Comparison of ENCODE assay signal across 6 cellular contexts in the genomic region with DNA sequence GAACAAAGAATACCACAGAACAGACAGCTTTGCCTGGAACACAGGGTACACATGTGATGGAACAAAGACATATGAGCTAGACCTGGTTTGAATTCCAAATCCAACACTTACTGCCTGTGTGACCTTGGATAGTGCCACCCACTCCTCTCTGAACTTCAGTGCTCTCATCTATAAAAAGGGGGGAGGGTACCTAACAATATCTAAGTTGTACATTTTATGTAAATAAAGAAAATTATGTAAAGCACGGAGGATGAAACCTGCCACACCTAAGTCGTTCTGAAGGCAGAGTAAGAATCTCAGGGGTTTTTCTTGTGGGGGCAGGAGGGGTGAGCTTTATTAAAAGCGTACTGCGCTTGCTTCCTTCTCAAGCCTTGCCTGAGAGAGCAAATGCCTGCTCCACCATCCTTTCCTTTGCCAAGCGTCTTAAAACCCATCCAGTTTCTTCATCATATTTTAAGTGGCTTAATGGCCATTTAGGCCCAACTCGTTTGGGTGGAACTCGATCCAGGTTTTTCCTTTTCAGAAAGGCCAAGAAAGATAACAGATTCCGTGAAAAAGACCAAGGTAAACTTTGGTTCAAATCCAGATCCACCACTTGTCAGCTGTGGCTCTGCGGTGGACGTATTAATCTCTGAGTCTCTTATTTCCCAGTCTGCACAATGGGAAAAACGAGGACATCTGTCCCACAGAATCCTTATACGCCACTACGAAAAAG. TPM values are rescaled to one million over a fixed set of nuclear protein-coding genes. Genes with fewer than 3 reads are reported as not detected.
A peak's percentile ranks its signal among the peaks of the same experiment; 100 is the strongest.
DNase-seq lines count a peak whose midpoint lies in the region; ATAC-seq and TF ChIP-seq lines count a peak whose summit lies in the region.

No MANE protein-coding gene starts in this region.

- H3K4me3 ChIP-seq in GM08714 (ENCODE audit: low read length), result peak overlapping the region; percentile 85
- H3K4me3 ChIP-seq in lung, result peak overlapping the region; percentile 93

- CTCF ChIA-PET in activated CD8-positive, alpha-beta T cell treated with anti-CD3 and anti-CD28 coated beads for 36 hours (lab: Charles Lee), result interaction anchor here (1.0 to 4.8 kb wide), 8 partner anchors 10 to 139 kb away, joined by 3 to 29 read pairs (median 18); no protein-coding TSS in a partner anchor

- H3K27me3 ChIP-seq in lung (ENCODE audit: control insufficient read depth, insufficient read depth), result no peaks in the 10 kb centered on the region

- peaks cover 6 to 13% of the 10 kb centered on the region in 2 donors for H3K36me3 ChIP-seq in lung (ENCODE audit: control insufficient read depth in 2 of 2, insufficient read depth in 2 of 2, low read length in 2 of 2)

- peak overlapping the region; percentile 99 for H3K27ac Mint-ChIP-seq in activated CD8-positive, alpha-beta T cell treated with anti-CD3 and anti-CD28 coated beads for 36 hours

- H3K4me3 Mint-ChIP-seq in activated CD8-positive, alpha-beta T cell treated with anti-CD3 and anti-CD28 coated beads for 36 hours, result peak overlapping the region; percentile 98

- no peak for TF ChIP-seq CTCF in activated CD8-positive, alpha-beta T cell treated with anti-CD3 and anti-CD28 coated beads for 36 hours (IDR thresholded peaks at IDR 0.05)
- no peak for TF ChIP-seq CTCF in lung (IDR thresholded peaks at IDR 0.05; ENCODE audit: control extremely low read depth, extremely low read depth)

- peaks cover 50% of the 10 kb centered on the region for H3K4me1 Mint-ChIP-seq in activated CD8-positive, alpha-beta T cell treated with anti-CD3 and anti-CD28 coated beads for 36 hours (ENCODE audit: low read depth)

- POLR2A ChIA-PET in activated CD8-positive, alpha-beta T cell treated with anti-CD3 and anti-CD28 coated beads for 36 hours (lab: Charles Lee), result interaction anchor here (0.6 to 4.5 kb wide), 10 partner anchors 11 to 120 kb away, joined by 3 to 34 read pairs (median 4); partner anchors contain the start of genes IFI27L2 and OTUB2

- H3K9me3 Mint-ChIP-seq in activated CD8-positive, alpha-beta T cell treated with anti-CD3 and anti-CD28 coated beads for 36 hours, result peaks cover 7% of the 10 kb centered on the region

- intact Hi-C loops in activated CD8-positive, alpha-beta T cell treated with anti-CD3 and anti-CD28 coated beads for 36 hours (cut with micrococcal nuclease), result loop anchor here (2.0 kb wide), 1 partner anchor 23 kb away; no protein-coding TSS in a partner anchor

- peak overlapping the region; percentile 85 to 97 for H3K27ac ChIP-seq in lung (ENCODE audit: low read depth in 1 of 2, low read length in 1 of 2)

- peaks cover 0 to 2% of the 10 kb centered on the region in 2 donors for H3K9me3 ChIP-seq in lung (ENCODE audit: control insufficient read depth in 2 of 2, insufficient read depth in 1 of 2, low read length in 1 of 2)

- H3K36me3 Mint-ChIP-seq in activated CD8-positive, alpha-beta T cell treated with anti-CD3 and anti-CD28 coated beads for 36 hours (ENCODE audit: low read depth), result peaks cover 51% of the 10 kb centered on the region

- no peak for ATAC-seq in activated CD8-positive, alpha-beta T cell treated with anti-CD3 and anti-CD28 coated beads for 36 hours
- no peak for ATAC-seq in lung (ENCODE audit: insufficient read depth, low FRiP score)

- peak; percentile 15 for DNase-seq in activated CD8-positive, alpha-beta T cell treated with anti-CD3 and anti-CD28 coated beads for 36 hours
- no peak for DNase-seq in lung (ENCODE audit: low spot score)
- DNase-seq in LoVo (ENCODE audit: low spot score), result no peak
- no peak for DNase-seq in NCI-H2196 treated with DMSO at 0.1 percent for 48 hours (lab: John Stamatoyannopoulos, UW; ENCODE audit: unreplicated experiment)
- DNase-seq in nucleus accumbens (lab: John Stamatoyannopoulos, UW), result no peak

- peaks cover 6 to 24% of the 10 kb centered on the region in 2 donors for H3K4me1 ChIP-seq in lung (ENCODE audit: control insufficient read depth in 2 of 2, insufficient read depth in 2 of 2, low read length in 2 of 2)

- 4 to 6% methylated on average over 13 of the region's 13 CpGs for WGBS in lung, 2 donors

- no peaks in the 10 kb centered on the region for H3K27me3 Mint-ChIP-seq in activated CD8-positive, alpha-beta T cell treated with anti-CD3 and anti-CD28 coated beads for 36 hours

RNA-seq across cellular contexts. Expression of gene DDX24, which starts 1.0 kb away (rescaled TPM):
- 100 to 1,000 TPM; 272 to 275 TPM for total RNA-seq in activated CD8-positive, alpha-beta T cell treated with anti-CD3 and anti-CD28 coated beads for 36 hours
- 100 to 1,000 TPM; 116 to 138 TPM for total RNA-seq in lung
- polyA plus RNA-seq in lung, result 10 to 100 TPM; 78.4 to 98.9 TPM

RNA-seq across cellular contexts. Expression of gene IFI27L1, which starts 1.1 kb away (rescaled TPM):
- total RNA-seq in activated CD8-positive, alpha-beta T cell treated with anti-CD3 and anti-CD28 coated beads for 36 hours, result 10 to 100 TPM; 21.9 to 23.3 TPM
- 10 to 100 TPM; 14.6 to 23.0 TPM for total RNA-seq in lung
- 10 to 100 TPM; 16.7 to 41.5 TPM for polyA plus RNA-seq in lung

RNA-seq across cellular contexts. Expression of gene IFI27, which starts 30.5 kb away (rescaled TPM):
- total RNA-seq in activated CD8-positive, alpha-beta T cell treated with anti-CD3 and anti-CD28 coated beads for 36 hours, result 1 to 10 TPM in 1 of 2 experiments, under 1 TPM in 1; 0.86 to 4.1 TPM
- 100 to 1,000 TPM in 1 of 2 donors, 10 to 100 TPM in 1; 94.1 to 308 TPM for total RNA-seq in lung
- 100 to 1,000 TPM; 447 to 883 TPM for polyA plus RNA-seq in lung

RNA-seq across cellular contexts. Expression of gene IFI27L2, which starts 49.4 kb away (rescaled TPM):
- 10 to 100 TPM; 43.0 to 44.5 TPM for total RNA-seq in activated CD8-positive, alpha-beta T cell treated with anti-CD3 and anti-CD28 coated beads for 36 hours
- total RNA-seq in lung, result 10 to 100 TPM; 27.2 to 38.9 TPM
- polyA plus RNA-seq in lung, result 100 to 1,000 TPM; 108 to 127 TPM

RNA-seq across cellular contexts. Expression of gene OTUB2, which starts 53.9 kb away (rescaled TPM):
- under 1 TPM; 0.25 to 0.29 TPM for total RNA-seq in activated CD8-positive, alpha-beta T cell treated with anti-CD3 and anti-CD28 coated beads for 36 hours
- 1 to 10 TPM; 2.1 to 2.2 TPM for total RNA-seq in lung
- under 1 TPM; 0.31 to 0.98 TPM for polyA plus RNA-seq in lung

Comparison
In these comparisons a context has a peak if more than half of its experiments do, and no peak if none do; other contexts are left out.
1. RNA of gene IFI27, which starts 30.5 kb away (total RNA-seq): 94.1 to 308 TPM in lung; 0.86 to 4.1 TPM in activated CD8-positive, alpha-beta T cell treated with anti-CD3 and anti-CD28 coated beads for 36 hours; every median in the first group is over 10 times any median in the second.